Comparison of ENCODE assay signal across 12 cellular contexts in genomic region chr2:187916799-187917198, GRCh38.
DNase-seq lines count a peak whose midpoint lies in the region.
"Had no signal": no experiment of that assay in that cellular context is flagged by ENCODE, and none has a peak within 500 bp of the region (broad histone marks: within the 10 kb centered on the region; RNA-seq: fewer than 3 reads in every experiment).

No MANE protein-coding gene starts in this region.

- H3K79me1 ChIP-seq in neuronal stem cell (ENCODE audit: low read depth, low read length): no peaks in the 10 kb centered on the region

- no peak overlapping the region for H3K14ac ChIP-seq in neuronal stem cell (ENCODE audit: low read length)

- DNase-seq in HT1080 (ENCODE audit: low read depth) (peak; percentile 4), M059J (ENCODE audit: low read depth) (peak; percentile 28), epithelial cell of prostate (ENCODE audit: low read depth, low spot score) (no peak), neuronal stem cell (ENCODE audit: low spot score) (no peak), SIG-M5 treated with dmso at 0.1 percent for 504 hours (lab: John Stamatoyannopoulos, UW; ENCODE audit: unreplicated experiment) (no peak)
- no peak for DNase-seq in stimulated activated CD8-positive, alpha-beta memory T cell treated with anti-CD3 and anti-CD28 coated beads, Interleukin-4, amount 100 ng/mL, for 48 hours
- DNase-seq: Calu3; CD8-positive, alpha-beta T cell; DMS79 treated with DMSO at 0.1 percent for 48 hours; GF-D8; H9 had no signal

- no peak overlapping the region for H3K4me3 ChIP-seq in neuronal stem cell (ENCODE audit: low read length in 2 of 2)
- H3K4me3 ChIP-seq: BLaER1 treated with 17β-estradiol and CSF1 and Interleukin-3, amounts not matched to agents 10 nM and 100 nM had no signal

- no peak overlapping the region for H2AK5ac ChIP-seq in neuronal stem cell (ENCODE audit: low read depth, low read length)

- H3K23ac ChIP-seq in neuronal stem cell (ENCODE audit: low read depth, low read length, poor library complexity): no peak overlapping the region

- H3K9ac ChIP-seq in neuronal stem cell (ENCODE audit: low read depth, low read length, poor library complexity): no peak overlapping the region
- H3K9ac ChIP-seq: BLaER1 treated with 17β-estradiol and CSF1 and Interleukin-3, amounts not matched to agents 10 nM and 100 nM had no signal

- WGBS in neuronal stem cell (ENCODE audit: extremely low coverage in 2 of 2, insufficient read length in 2 of 2, insufficient replicate concordance in 1 of 2), 2 donors: no CpG with 5 or more reads among the region's 1 CpG

- no peaks in the 10 kb centered on the region for H3K36me3 ChIP-seq in neuronal stem cell (replicated peaks in 1 of 2; ENCODE audit: control insufficient read depth in 2 of 2, insufficient read depth in 2 of 2, low read length in 2 of 2)
- H3K36me3 ChIP-seq: BLaER1 treated with 17β-estradiol and CSF1 and Interleukin-3, amounts not matched to agents 10 nM and 100 nM had no signal

- H3K9me3 ChIP-seq in neuronal stem cell (replicated peaks in 1 of 2; ENCODE audit: control insufficient read depth in 2 of 2, insufficient read depth in 1 of 2, low read depth in 1 of 2, low read length in 2 of 2): no peaks in the 10 kb centered on the region
- H3K9me3 ChIP-seq: BLaER1 treated with 17β-estradiol and CSF1 and Interleukin-3, amounts not matched to agents 10 nM and 100 nM had no signal

- H4K91ac ChIP-seq in neuronal stem cell (ENCODE audit: low read depth, low read length, poor library complexity): no peak overlapping the region

- no peak overlapping the region for H2BK12ac ChIP-seq in neuronal stem cell (ENCODE audit: low read length)

- no peak overlapping the region for H3K4me2 ChIP-seq in neuronal stem cell (ENCODE audit: insufficient read depth, low read length, poor library complexity, severe bottlenecking)
- H3K4me2 ChIP-seq: BLaER1 treated with 17β-estradiol and CSF1 and Interleukin-3, amounts not matched to agents 10 nM and 100 nM had no signal

- H2BK15ac ChIP-seq in neuronal stem cell (ENCODE audit: low read length): no peak overlapping the region

- H3K18ac ChIP-seq in neuronal stem cell (ENCODE audit: low read length): no peak overlapping the region

- H2BK120ac ChIP-seq in neuronal stem cell (ENCODE audit: low read depth, low read length): no peak overlapping the region

- H3K27me3 ChIP-seq in neuronal stem cell (ENCODE audit: control insufficient read depth in 3 of 3, insufficient read depth in 3 of 3, low read depth in 1 of 3, low read length in 3 of 3): no peaks in the 10 kb centered on the region
- H3K27me3 ChIP-seq: BLaER1 treated with 17β-estradiol and CSF1 and Interleukin-3, amounts not matched to agents 10 nM and 100 nM had no signal

- peak overlapping the region; percentile 29 for H2AFZ ChIP-seq in neuronal stem cell (ENCODE audit: low read length)

- peak overlapping the region; percentile 24 for H3K27ac ChIP-seq in epithelial cell of prostate
- no peak overlapping the region for H3K27ac ChIP-seq in neuronal stem cell (replicated peaks; ENCODE audit: low read length)
- H3K27ac ChIP-seq: BLaER1 treated with 17β-estradiol and CSF1 and Interleukin-3, amounts not matched to agents 10 nM and 100 nM had no signal

- no peak overlapping the region for H2BK5ac ChIP-seq in neuronal stem cell (ENCODE audit: low read length)

- H3K4me1 ChIP-seq in neuronal stem cell (ENCODE audit: control insufficient read depth in 2 of 2, insufficient read depth in 1 of 2, low read depth in 1 of 2, low read length in 2 of 2): peaks cover 0 to 2% of the 10 kb centered on the region in 2 donors
- H3K4me1 ChIP-seq: BLaER1 treated with 17β-estradiol and CSF1 and Interleukin-3, amounts not matched to agents 10 nM and 100 nM had no signal

- no peak overlapping the region for H3K4ac ChIP-seq in neuronal stem cell (ENCODE audit: low read length)

- no peak overlapping the region for H4K8ac ChIP-seq in neuronal stem cell (ENCODE audit: low read depth, low read length)

Comparison
In these comparisons a context has a peak if more than half of its experiments do, and no peak if none do; other contexts are left out.
1. DNase-seq: peak in HT1080 (single experiment) and M059J (single experiment); none in epithelial cell of prostate (single experiment), neuronal stem cell (single experiment), SIG-M5 treated with dmso at 0.1 percent for 504 hours (single experiment) and stimulated activated CD8-positive, alpha-beta memory T cell treated with anti-CD3 and anti-CD28 coated beads, Interleukin-4, amount 100 ng/mL, for 48 hours (single experiment).